In the genomic region with DNA sequence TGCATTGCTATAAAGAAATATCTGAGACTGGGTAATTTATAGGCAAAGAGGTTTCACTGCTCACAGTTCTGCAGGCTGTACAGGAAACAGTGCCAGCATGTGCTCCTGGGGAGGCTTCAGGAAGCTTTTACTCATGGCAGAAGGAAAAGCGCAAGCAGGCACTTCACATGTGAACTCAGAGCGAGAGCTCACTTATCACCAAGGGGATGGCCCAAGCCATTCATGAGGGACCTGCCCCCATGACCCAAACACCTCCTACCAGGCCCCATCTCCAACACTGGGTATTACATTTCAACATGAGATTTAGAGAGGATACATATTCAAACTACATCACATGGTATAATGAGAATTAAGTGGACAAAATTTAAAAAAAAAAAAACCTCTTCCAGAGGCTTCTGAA, we compare ENCODE assay signal across 11 cellular contexts. TPM values are rescaled to one million over a fixed set of nuclear protein-coding genes. Genes with fewer than 3 reads are reported as not detected.
DNase-seq lines count a peak whose midpoint lies in the region; ATAC-seq and TF ChIP-seq lines count a peak whose summit lies in the region.
"Had no signal": no experiment of that assay in that cellular context is flagged by ENCODE, and none has a peak within 500 bp of the region (broad histone marks: within the 10 kb centered on the region; RNA-seq: fewer than 3 reads in every experiment).

No MANE protein-coding gene starts in this region.

- TF ChIP-seq CTCF in mesothelial cell of epicardium (IDR thresholded peaks at IDR 0.05; ENCODE audit: unreplicated experiment) (no peak), brain microvascular endothelial cell (IDR thresholded peaks at IDR 0.05; ENCODE audit: low read depth, low read length, missing control alignments) (no peak)

- no peak overlapping the region for H3K4me3 Mint-ChIP-seq in stimulated activated naive CD8-positive, alpha-beta T cell treated with anti-CD3 and anti-CD28 coated beads, Interleukin-15, Interleukin-2, amounts not matched to agents 100 ng/mL and 50 ng/mL, for 24 hours
- H3K4me3 Mint-ChIP-seq in T-helper 17 cell (no peak overlapping the region), mesothelial cell of epicardium (no peak overlapping the region)

- peaks cover 30% of the 10 kb centered on the region for H3K36me3 Mint-ChIP-seq in stimulated activated naive CD8-positive, alpha-beta T cell treated with anti-CD3 and anti-CD28 coated beads, Interleukin-15, Interleukin-2, amounts not matched to agents 100 ng/mL and 50 ng/mL, for 24 hours (ENCODE audit: low read depth)
- H3K36me3 Mint-ChIP-seq in T-helper 17 cell (ENCODE audit: low read depth) (peaks cover 2% of the 10 kb centered on the region), mesothelial cell of epicardium (peaks cover 8% of the 10 kb centered on the region)

- ATAC-seq in stimulated activated naive CD8-positive, alpha-beta T cell treated with anti-CD3 and anti-CD28 coated beads, Interleukin-15, Interleukin-2, amounts not matched to agents 100 U/mL and 50 U/mL, for 24 hours, result no peak
- ATAC-seq in T-helper 17 cell, result no peak
- ATAC-seq in HG03039 (IDR thresholded peaks at IDR 0.05; ENCODE audit: unreplicated experiment), result no peak

- in situ Hi-C loops in brain microvascular endothelial cell (cut with HindIII; ENCODE audit: low pct_ligation_motif_present, low sequenced_read_pairs), result no loop called here

- H3K9me3 ChIP-seq in T-helper 17 cell (ENCODE audit: control insufficient read depth, low read length, poor library complexity, severe bottlenecking), result no peaks in the 10 kb centered on the region

- H3K27ac ChIP-seq in brain microvascular endothelial cell, result no peak overlapping the region

- H3K4me3 ChIP-seq in brain microvascular endothelial cell (ENCODE audit: low read depth, low read length), result no peak overlapping the region

- peaks cover 81% of the 10 kb centered on the region for H3K4me1 Mint-ChIP-seq in stimulated activated naive CD8-positive, alpha-beta T cell treated with anti-CD3 and anti-CD28 coated beads, Interleukin-15, Interleukin-2, amounts not matched to agents 100 ng/mL and 50 ng/mL, for 24 hours (ENCODE audit: low read depth)
- H3K4me1 Mint-ChIP-seq in T-helper 17 cell, result peaks cover 50% of the 10 kb centered on the region
- H3K4me1 Mint-ChIP-seq in mesothelial cell of epicardium, result peaks cover 13% of the 10 kb centered on the region

- no peaks in the 10 kb centered on the region for H3K27me3 ChIP-seq in brain microvascular endothelial cell (replicated peaks)

- H3K27me3 Mint-ChIP-seq in stimulated activated naive CD8-positive, alpha-beta T cell treated with anti-CD3 and anti-CD28 coated beads, Interleukin-15, Interleukin-2, amounts not matched to agents 100 ng/mL and 50 ng/mL, for 24 hours, result no peaks in the 10 kb centered on the region
- H3K27me3 Mint-ChIP-seq in T-helper 17 cell, result no peaks in the 10 kb centered on the region
- H3K27me3 Mint-ChIP-seq in mesothelial cell of epicardium (ENCODE audit: low read depth), result no peaks in the 10 kb centered on the region

- no peak for DNase-seq in stimulated activated naive CD8-positive, alpha-beta T cell treated with anti-CD3 and anti-CD28 coated beads, Interleukin-15, Interleukin-2, amounts not matched to agents 100 U/mL and 50 U/mL, for 24 hours
- DNase-seq in T-helper 17 cell (no peak), mesothelial cell of epicardium (ENCODE audit: low spot score in 2 of 2, unreplicated experiment in 2 of 2) (no peak), NCI-H187 treated with DMSO at 0.1 percent for 48 hours (lab: John Stamatoyannopoulos, UW) (no peak), brain microvascular endothelial cell (no peak)
- DNase-seq: GDM1, H7, NCI-H2029 treated with DMSO at 0.1 percent for 48 hours had no signal

- no peaks in the 10 kb centered on the region for H3K36me3 ChIP-seq in brain microvascular endothelial cell (replicated peaks)

- H3K27ac Mint-ChIP-seq in stimulated activated naive CD8-positive, alpha-beta T cell treated with anti-CD3 and anti-CD28 coated beads, Interleukin-15, Interleukin-2, amounts not matched to agents 100 ng/mL and 50 ng/mL, for 24 hours, result peak overlapping the region; percentile 5
- peak overlapping the region; percentile 9 for H3K27ac Mint-ChIP-seq in T-helper 17 cell
- peak overlapping the region; percentile 14 for H3K27ac Mint-ChIP-seq in mesothelial cell of epicardium

- no peaks in the 10 kb centered on the region for H3K9me3 Mint-ChIP-seq in stimulated activated naive CD8-positive, alpha-beta T cell treated with anti-CD3 and anti-CD28 coated beads, Interleukin-15, Interleukin-2, amounts not matched to agents 100 ng/mL and 50 ng/mL, for 24 hours
- no peaks in the 10 kb centered on the region for H3K9me3 Mint-ChIP-seq in mesothelial cell of epicardium
- H3K9me3 Mint-ChIP-seq: activated naive CD4-positive, alpha-beta T cell treated with anti-CD3 and anti-CD28 coated beads, Interleukin-2, amount 50 U/mL, for 72 hours had no signal

RNA-seq across cellular contexts. Expression of a gene that starts 13.7 kb away (rescaled TPM):
- total RNA-seq in T-helper 17 cell (100 to 1,000 TPM; 124 to 144 TPM), mesothelial cell of epicardium (97.8 to 102 TPM (median 99.3 TPM) in 3 replicates)
